1 cellular context compared by ENCODE assay signal in the genomic region with DNA sequence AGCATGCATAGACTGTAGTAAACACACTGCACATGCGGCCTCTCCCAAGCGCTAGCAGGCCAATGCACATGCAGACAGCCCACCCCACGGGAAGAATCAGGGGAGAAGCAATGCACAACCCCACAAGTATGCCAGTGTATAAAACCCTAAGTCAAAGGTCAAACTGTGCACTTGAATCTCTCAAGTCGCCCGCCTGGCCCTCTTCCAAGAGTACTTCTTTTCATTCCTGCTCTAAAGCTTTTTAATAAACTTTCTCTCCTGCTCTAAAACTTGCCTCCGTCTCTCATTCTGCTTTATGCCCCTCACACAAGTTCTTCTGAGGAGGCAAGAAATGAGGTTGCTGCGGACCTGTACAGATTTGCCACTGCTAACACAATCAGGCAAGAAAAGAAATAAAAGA.
TF ChIP-seq lines count a peak whose summit lies in the region.

No MANE protein-coding gene starts in this region.

TF ChIP-seq in GM23338, 12 proteins besides CTCF, POLR2A, EP300 and RAD21 (continued from another document):
- TF ChIP-seq ZNF462 (CRISPR knock-in tag; IDR thresholded peaks at IDR 0.05) (no peak), EZH2 (IDR thresholded peaks at IDR 0.05; ENCODE audit: low read depth, unreplicated experiment) (no peak), JUNB (IDR thresholded peaks at IDR 0.05; ENCODE audit: unreplicated experiment) (no peak), POLR2AphosphoS5 (IDR thresholded peaks at IDR 0.05; ENCODE audit: low read depth) (no peak), CREB1 (CRISPR knock-in tag; IDR thresholded peaks at IDR 0.05; ENCODE audit: low read depth) (no peak), NANOG (IDR thresholded peaks at IDR 0.05; ENCODE audit: borderline replicate concordance) (no peak), ZNF331 (CRISPR knock-in tag; IDR thresholded peaks at IDR 0.05; ENCODE audit: low read depth) (no peak)
- TF ChIP-seq, protein P1, sequence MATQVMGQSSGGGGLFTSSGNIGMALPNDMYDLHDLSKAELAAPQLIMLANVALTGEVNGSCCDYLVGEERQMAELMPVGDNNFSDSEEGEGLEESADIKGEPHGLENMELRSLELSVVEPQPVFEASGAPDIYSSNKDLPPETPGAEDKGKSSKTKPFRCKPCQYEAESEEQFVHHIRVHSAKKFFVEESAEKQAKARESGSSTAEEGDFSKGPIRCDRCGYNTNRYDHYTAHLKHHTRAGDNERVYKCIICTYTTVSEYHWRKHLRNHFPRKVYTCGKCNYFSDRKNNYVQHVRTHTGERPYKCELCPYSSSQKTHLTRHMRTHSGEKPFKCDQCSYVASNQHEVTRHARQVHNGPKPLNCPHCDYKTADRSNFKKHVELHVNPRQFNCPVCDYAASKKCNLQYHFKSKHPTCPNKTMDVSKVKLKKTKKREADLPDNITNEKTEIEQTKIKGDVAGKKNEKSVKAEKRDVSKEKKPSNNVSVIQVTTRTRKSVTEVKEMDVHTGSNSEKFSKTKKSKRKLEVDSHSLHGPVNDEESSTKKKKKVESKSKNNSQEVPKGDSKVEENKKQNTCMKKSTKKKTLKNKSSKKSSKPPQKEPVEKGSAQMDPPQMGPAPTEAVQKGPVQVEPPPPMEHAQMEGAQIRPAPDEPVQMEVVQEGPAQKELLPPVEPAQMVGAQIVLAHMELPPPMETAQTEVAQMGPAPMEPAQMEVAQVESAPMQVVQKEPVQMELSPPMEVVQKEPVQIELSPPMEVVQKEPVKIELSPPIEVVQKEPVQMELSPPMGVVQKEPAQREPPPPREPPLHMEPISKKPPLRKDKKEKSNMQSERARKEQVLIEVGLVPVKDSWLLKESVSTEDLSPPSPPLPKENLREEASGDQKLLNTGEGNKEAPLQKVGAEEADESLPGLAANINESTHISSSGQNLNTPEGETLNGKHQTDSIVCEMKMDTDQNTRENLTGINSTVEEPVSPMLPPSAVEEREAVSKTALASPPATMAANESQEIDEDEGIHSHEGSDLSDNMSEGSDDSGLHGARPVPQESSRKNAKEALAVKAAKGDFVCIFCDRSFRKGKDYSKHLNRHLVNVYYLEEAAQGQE (IDR thresholded peaks at IDR 0.05; ENCODE audit: unreplicated experiment) = no peak
